7 cellular contexts compared by ENCODE assay signal in the genomic region with DNA sequence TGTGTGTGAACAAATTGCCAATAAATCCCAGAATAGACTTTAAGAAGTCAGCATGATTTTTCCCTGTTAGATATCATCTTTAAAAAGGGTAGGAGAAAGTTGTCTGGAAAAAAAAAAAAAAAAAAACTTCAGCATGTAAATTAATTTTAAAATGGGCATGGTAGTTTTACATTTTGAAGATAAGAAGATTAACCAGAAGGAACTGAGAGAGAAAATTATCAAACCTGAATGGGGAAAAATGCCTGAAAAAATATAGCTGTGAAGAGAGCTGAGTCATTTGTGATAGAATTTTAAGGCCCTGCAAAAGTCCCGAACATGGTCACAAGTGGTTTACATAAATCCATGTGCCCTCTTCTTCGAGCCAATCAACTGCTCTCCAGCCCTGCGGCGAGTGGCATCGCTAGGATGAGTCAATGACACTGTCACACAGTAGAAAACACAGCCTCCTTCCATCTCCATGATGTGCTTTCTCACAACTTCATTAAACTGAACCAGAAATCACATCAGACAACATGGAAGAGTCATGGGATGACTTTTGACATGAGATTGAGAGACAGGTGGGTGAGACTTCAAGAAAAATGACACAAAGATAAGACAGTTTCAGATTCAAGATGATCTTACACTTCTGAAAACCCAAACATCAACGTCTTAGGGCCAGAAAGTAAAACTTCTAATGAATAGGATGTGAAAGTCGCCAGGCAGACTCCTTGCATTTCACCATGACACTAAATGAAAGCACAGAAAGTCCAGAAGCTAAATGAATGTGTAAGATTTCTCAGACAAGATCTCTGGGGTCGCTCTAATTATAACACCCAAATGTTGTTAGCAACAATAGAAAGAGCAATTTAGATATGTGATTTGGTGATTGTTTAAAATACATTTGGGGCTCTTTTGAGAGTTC.
DNase-seq lines count a peak whose midpoint lies in the region; ATAC-seq and TF ChIP-seq lines count a peak whose summit lies in the region.

No MANE protein-coding gene starts in this region.

- no peaks in the 10 kb centered on the region for H3K36me3 ChIP-seq in brain microvascular endothelial cell (replicated peaks)
- no peaks in the 10 kb centered on the region for H3K36me3 ChIP-seq in HAP-1 (replicated peaks)
- no peaks in the 10 kb centered on the region for H3K36me3 ChIP-seq in smooth muscle cell (ENCODE audit: low read depth)

- in situ Hi-C loops in brain microvascular endothelial cell (cut with HindIII; ENCODE audit: low pct_ligation_motif_present, low sequenced_read_pairs), result no loop called here
- in situ Hi-C loops in HAP-1 (cut with MboI; ENCODE audit: low sequenced_read_pairs), result no loop called here

- no peak overlapping the region for H3K9ac ChIP-seq in smooth muscle cell (ENCODE audit: low read depth)

- H4K20me1 ChIP-seq in smooth muscle cell (ENCODE audit: low read depth), result no peaks in the 10 kb centered on the region

- ATAC-seq in GM19455 (IDR thresholded peaks at IDR 0.05; ENCODE audit: unreplicated experiment) (peak; percentile 95), HG03196 (IDR thresholded peaks at IDR 0.05; ENCODE audit: unreplicated experiment) (peak; percentile 89)

- peak; percentile 74 for DNase-seq in activated CD8-positive, alpha-beta memory T cell treated with anti-CD3 and anti-CD28 coated beads, Interleukin-2, amount 50 U/mL, for 48 hours
- DNase-seq in stimulated activated CD8-positive, alpha-beta memory T cell treated with anti-CD3 and anti-CD28 coated beads, Interleukin-15, amount 100 ng/mL, for 48 hours (ENCODE audit: low read depth in 2 of 2), result peak; percentile 64 to 74
- DNase-seq in brain microvascular endothelial cell, result no peak
- no peak for DNase-seq in HAP-1 (ENCODE audit: low spot score in 2 of 2)
- no peak for DNase-seq in smooth muscle cell (lab: John Stamatoyannopoulos, UW; ENCODE audit: unreplicated experiment)

- H2AFZ ChIP-seq in smooth muscle cell (ENCODE audit: low read depth), result no peak overlapping the region

- H3K79me2 ChIP-seq in smooth muscle cell (ENCODE audit: low read depth), result no peaks in the 10 kb centered on the region

- H3K27me3 ChIP-seq in brain microvascular endothelial cell (replicated peaks) (no peaks in the 10 kb centered on the region), HAP-1 (ENCODE audit: low read depth) (no peaks in the 10 kb centered on the region), smooth muscle cell (ENCODE audit: low read depth) (no peaks in the 10 kb centered on the region)

- no peaks in the 10 kb centered on the region for H3K9me3 ChIP-seq in HAP-1
- no peaks in the 10 kb centered on the region for H3K9me3 ChIP-seq in smooth muscle cell (replicated peaks; ENCODE audit: low read depth)

- 83% methylated on average over 8 of the region's 8 CpGs for WGBS in smooth muscle cell (ENCODE audit: low lambda C conversion rate)

- H3K4me3 ChIP-seq in brain microvascular endothelial cell (ENCODE audit: low read depth, low read length), result no peak overlapping the region
- no peak overlapping the region for H3K4me3 ChIP-seq in HAP-1
- H3K4me3 ChIP-seq in smooth muscle cell, result no peak overlapping the region

- peaks cover 3% of the 10 kb centered on the region for H3F3A ChIP-seq in smooth muscle cell (ENCODE audit: low read depth)

- H3K4me2 ChIP-seq in smooth muscle cell, result no peak overlapping the region

- H3K4me1 ChIP-seq in HAP-1, result no peaks in the 10 kb centered on the region
- H3K4me1 ChIP-seq in smooth muscle cell (ENCODE audit: low read depth), result peaks cover 8% of the 10 kb centered on the region

- TF ChIP-seq CTCF in brain microvascular endothelial cell (IDR thresholded peaks at IDR 0.05; ENCODE audit: low read depth, low read length, missing control alignments) (no peak), smooth muscle cell (IDR thresholded peaks at IDR 0.05; ENCODE audit: borderline replicate concordance, insufficient read depth, poor library complexity, severe bottlenecking) (no peak)

- H3K27ac ChIP-seq in brain microvascular endothelial cell (no peak overlapping the region), smooth muscle cell (ENCODE audit: low read depth) (no peak overlapping the region)

Comparison
In these comparisons a context has a peak if more than half of its experiments do, and no peak if none do; other contexts are left out.
1. DNase-seq: peak in activated CD8-positive, alpha-beta memory T cell treated with anti-CD3 and anti-CD28 coated beads, Interleukin-2, amount 50 U/mL, for 48 hours (single experiment) and stimulated activated CD8-positive, alpha-beta memory T cell treated with anti-CD3 and anti-CD28 coated beads, Interleukin-15, amount 100 ng/mL, for 48 hours (2 of 2); none in brain microvascular endothelial cell (single experiment), HAP-1 (0 of 2) and smooth muscle cell (single experiment).